In the genomic region with DNA sequence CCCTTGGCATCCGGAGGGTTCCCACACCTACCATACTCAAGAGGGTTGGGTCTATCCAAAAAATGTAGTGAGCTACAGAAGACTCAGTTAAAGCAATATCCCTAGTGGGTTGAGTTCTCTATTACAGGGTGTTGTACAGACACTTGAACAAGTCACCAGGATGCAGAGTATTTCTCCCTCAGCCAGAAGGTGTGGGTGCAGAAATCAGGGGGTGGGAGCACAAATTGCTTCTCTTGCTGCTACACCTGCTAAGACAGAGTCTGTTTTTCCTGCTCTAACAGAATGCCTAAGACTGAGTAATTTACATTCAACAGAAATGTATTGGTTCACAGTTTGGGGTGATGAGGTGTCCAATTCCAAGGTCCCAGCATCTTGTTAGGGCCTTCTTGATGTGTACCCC, we compare ENCODE assay signal across 36 cellular contexts.
"Had no signal": no experiment of that assay in that cellular context is flagged by ENCODE, and none has a peak within 500 bp of the region (broad histone marks: within the 10 kb centered on the region; RNA-seq: fewer than 3 reads in every experiment).

No MANE protein-coding gene starts in this region.

- H3K4me1 ChIP-seq: adrenal gland, ascending aorta, body of pancreas, breast epithelium had no signal

- H3K4me1 Mint-ChIP-seq: activated naive CD4-positive, alpha-beta T cell treated with anti-CD3 and anti-CD28 coated beads, Interleukin-2, amount 10 ng/mL, durations not matched to agents 7 days and 5 days; activated naive CD4-positive, alpha-beta T cell treated with anti-CD3 and anti-CD28 coated beads, Interleukin-2, amount 50 U/mL, for 24 hours; activated naive CD8-positive, alpha-beta T cell treated with anti-CD3 and anti-CD28 coated beads for 36 hours; activated naive CD8-positive, alpha-beta T cell treated with anti-CD3 and anti-CD28 coated beads, Interleukin-2, amount 10 ng/mL, durations not matched to agents 7 days and 5 days; activated naive CD8-positive, alpha-beta T cell treated with anti-CD3 and anti-CD28 coated beads, Interleukin-2, amount 50 U/mL, for 24 hours; activated T-helper 17 cell treated with anti-CD3 and anti-CD28 coated beads, Interleukin-2, amount 50 U/mL, for 72 hours; brain; central memory CD8-positive, alpha-beta T cell had no signal

- H3K4me3 ChIP-seq: adrenal gland, ascending aorta, body of pancreas, breast epithelium, cardiac muscle cell had no signal

- H3K9me3 ChIP-seq: adrenal gland, ascending aorta, body of pancreas had no signal

- H3K27ac Mint-ChIP-seq: activated naive CD4-positive, alpha-beta T cell treated with anti-CD3 and anti-CD28 coated beads for 36 hours; activated naive CD4-positive, alpha-beta T cell treated with anti-CD3 and anti-CD28 coated beads, Interleukin-2, amount 10 ng/mL, durations not matched to agents 7 days and 5 days; activated naive CD4-positive, alpha-beta T cell treated with anti-CD3 and anti-CD28 coated beads, Interleukin-2, amount 50 U/mL, for 24 hours; activated naive CD4-positive, alpha-beta T cell treated with anti-CD3 and anti-CD28 coated beads, Interleukin-2, amount 50 U/mL, for 72 hours; activated naive CD8-positive, alpha-beta T cell; activated naive CD8-positive, alpha-beta T cell treated with anti-CD3 and anti-CD28 coated beads for 36 hours; activated naive CD8-positive, alpha-beta T cell treated with anti-CD3 and anti-CD28 coated beads, Interleukin-2, amount 10 ng/mL, durations not matched to agents 7 days and 5 days; activated naive CD8-positive, alpha-beta T cell treated with anti-CD3 and anti-CD28 coated beads, Interleukin-2, amount 50 U/mL, for 24 hours; activated T-cell treated with anti-CD3 and anti-CD28 coated beads, Interleukin-2, amount 50 U/mL, for 24 hours; activated T-cell treated with anti-CD3 and anti-CD28 coated beads, Interleukin-2, amount 50 U/mL, for 72 hours; activated T-helper 1 cell treated with anti-CD3 and anti-CD28 coated beads, Interleukin-12 subunit alpha, Interleukin-12 subunit beta, Interleukin-2, Interleukin-4 antibody, amounts not matched to agents 30 ng/mL and 10 ng/mL and 1 ng/mL, durations not matched to agents 14 hours and 24 hours and 36 hours; activated T-helper 17 cell treated with anti-CD3 and anti-CD28 coated beads, Interleukin-2, amount 50 U/mL, for 72 hours; activated T-helper 2 cell treated with anti-CD3 and anti-CD28 coated beads, Interferon-gamma antibody, Interleukin-2, Interleukin-4, amounts not matched to agents 10 μg/mL and 5 μg/mL and 100 μg/mL, durations not matched to agents 14 hours and 24 hours and 36 hours; brain had no signal

- H3K27me3 ChIP-seq: adrenal gland, ascending aorta, brain microvascular endothelial cell, cardiac muscle cell had no signal

- H3K9me3 Mint-ChIP-seq: activated naive CD4-positive, alpha-beta T cell treated with anti-CD3 and anti-CD28 coated beads for 36 hours; activated naive CD4-positive, alpha-beta T cell treated with anti-CD3 and anti-CD28 coated beads, Interleukin-2, amount 50 U/mL, for 24 hours; activated naive CD8-positive, alpha-beta T cell treated with anti-CD3 and anti-CD28 coated beads for 36 hours; activated naive CD8-positive, alpha-beta T cell treated with anti-CD3 and anti-CD28 coated beads, Interleukin-2, amount 10 ng/mL, durations not matched to agents 7 days and 5 days; activated naive CD8-positive, alpha-beta T cell treated with anti-CD3 and anti-CD28 coated beads, Interleukin-2, amount 50 U/mL, for 24 hours; activated T-cell treated with anti-CD3 and anti-CD28 coated beads, Interleukin-2, amount 50 U/mL, for 24 hours; activated T-cell treated with anti-CD3 and anti-CD28 coated beads, Interleukin-2, amount 50 U/mL, for 4 hours; activated T-helper 1 cell treated with anti-CD3 and anti-CD28 coated beads, Interleukin-12 subunit alpha, Interleukin-12 subunit beta, Interleukin-2, Interleukin-4 antibody, amounts not matched to agents 30 ng/mL and 10 ng/mL and 1 ng/mL, durations not matched to agents 14 hours and 24 hours and 36 hours; activated T-helper 2 cell treated with anti-CD3 and anti-CD28 coated beads, Interferon-gamma antibody, Interleukin-2, Interleukin-4, amounts not matched to agents 10 μg/mL and 5 μg/mL and 100 μg/mL, durations not matched to agents 14 hours and 24 hours and 36 hours had no signal

- DNase-seq: activated gamma-delta T cell; activated gamma-delta T cell treated with Interleukin-2 at 50 U/mL for 16 hours; activated naive CD4-positive, alpha-beta T cell; activated naive CD4-positive, alpha-beta T cell treated with anti-CD3 and anti-CD28 coated beads for 36 hours; activated naive CD4-positive, alpha-beta T cell treated with anti-CD3 and anti-CD28 coated beads, Interleukin-2, amount 10 ng/mL, durations not matched to agents 7 days and 5 days; activated naive CD4-positive, alpha-beta T cell treated with anti-CD3 and anti-CD28 coated beads, Interleukin-2, amount 50 U/mL, for 16 hours; activated naive CD4-positive, alpha-beta T cell treated with Interleukin-2 at 50 U/mL for 16 hours; activated naive CD8-positive, alpha-beta T cell treated with anti-CD3 and anti-CD28 coated beads for 36 hours; activated naive CD8-positive, alpha-beta T cell treated with anti-CD3 and anti-CD28 coated beads, Interleukin-2, amount 10 ng/mL, durations not matched to agents 7 days and 5 days; activated naive CD8-positive, alpha-beta T cell treated with anti-CD3 and anti-CD28 coated beads, Interleukin-2, amount 50 U/mL, for 24 hours; activated T-cell treated with anti-CD3 and anti-CD28 coated beads for 4 hours; activated T-cell treated with anti-CD3 and anti-CD28 coated beads, Interleukin-2, amount 50 U/mL, for 1 hour; activated T-cell treated with anti-CD3 and anti-CD28 coated beads, Interleukin-2, amount 50 U/mL, for 24 hours; activated T-cell treated with anti-CD3 and anti-CD28 coated beads, Interleukin-2, amount 50 U/mL, for 4 hours; activated T-cell treated with anti-CD3 and anti-CD28 coated beads, Interleukin-2, amount 50 U/mL, for 48 hours; activated T-cell treated with anti-CD3 and anti-CD28 coated beads, Interleukin-2, amount 50 U/mL, for 72 hours; adrenal gland; amniotic stem cell; amygdala; anterior cingulate cortex; aorta; body of pancreas; brain microvascular endothelial cell; central memory CD4-positive, alpha-beta T cell; cerebellar nuclear complex had no signal

- H3K4me3 Mint-ChIP-seq: activated naive CD4-positive, alpha-beta T cell treated with anti-CD3 and anti-CD28 coated beads for 36 hours; activated naive CD4-positive, alpha-beta T cell treated with anti-CD3 and anti-CD28 coated beads, Interleukin-2, amount 10 ng/mL, durations not matched to agents 7 days and 5 days; activated naive CD4-positive, alpha-beta T cell treated with anti-CD3 and anti-CD28 coated beads, Interleukin-2, amount 50 U/mL, for 24 hours; activated naive CD8-positive, alpha-beta T cell; activated naive CD8-positive, alpha-beta T cell treated with anti-CD3 and anti-CD28 coated beads for 36 hours; activated naive CD8-positive, alpha-beta T cell treated with anti-CD3 and anti-CD28 coated beads, Interleukin-2, amount 10 ng/mL, durations not matched to agents 7 days and 5 days; activated naive CD8-positive, alpha-beta T cell treated with anti-CD3 and anti-CD28 coated beads, Interleukin-2, amount 50 U/mL, for 24 hours; activated T-cell treated with anti-CD3 and anti-CD28 coated beads, Interleukin-2, amount 50 U/mL, for 24 hours; activated T-cell treated with anti-CD3 and anti-CD28 coated beads, Interleukin-2, amount 50 U/mL, for 4 hours; activated T-cell treated with anti-CD3 and anti-CD28 coated beads, Interleukin-2, amount 50 U/mL, for 72 hours; activated T-helper 1 cell treated with anti-CD3 and anti-CD28 coated beads, Interleukin-12 subunit alpha, Interleukin-12 subunit beta, Interleukin-2, Interleukin-4 antibody, amounts not matched to agents 30 ng/mL and 10 ng/mL and 1 ng/mL, durations not matched to agents 14 hours and 24 hours and 36 hours; activated T-helper 17 cell treated with anti-CD3 and anti-CD28 coated beads, Interleukin-2, amount 50 U/mL, for 72 hours; brain; central memory CD8-positive, alpha-beta T cell had no signal

- H3K27me3 Mint-ChIP-seq: activated naive CD4-positive, alpha-beta T cell treated with anti-CD3 and anti-CD28 coated beads, Interleukin-2, amount 10 ng/mL, durations not matched to agents 7 days and 5 days; activated naive CD4-positive, alpha-beta T cell treated with anti-CD3 and anti-CD28 coated beads, Interleukin-2, amount 50 U/mL, for 24 hours; activated naive CD8-positive, alpha-beta T cell treated with anti-CD3 and anti-CD28 coated beads for 36 hours; activated naive CD8-positive, alpha-beta T cell treated with anti-CD3 and anti-CD28 coated beads, Interleukin-2, amount 10 ng/mL, durations not matched to agents 7 days and 5 days; activated T-cell treated with anti-CD3 and anti-CD28 coated beads, Interleukin-2, amount 50 U/mL, for 24 hours; central memory CD8-positive, alpha-beta T cell had no signal

- H3K27ac ChIP-seq: adrenal gland, ascending aorta, body of pancreas, brain microvascular endothelial cell, breast epithelium, cardiac muscle cell had no signal

- H3K36me3 ChIP-seq: adrenal gland, ascending aorta, brain microvascular endothelial cell, breast epithelium, cardiac muscle cell had no signal

- H3K36me3 Mint-ChIP-seq: activated naive CD4-positive, alpha-beta T cell treated with anti-CD3 and anti-CD28 coated beads, Interleukin-2, amount 10 ng/mL, durations not matched to agents 7 days and 5 days; activated naive CD4-positive, alpha-beta T cell treated with anti-CD3 and anti-CD28 coated beads, Interleukin-2, amount 50 U/mL, for 24 hours; activated naive CD8-positive, alpha-beta T cell; activated naive CD8-positive, alpha-beta T cell treated with anti-CD3 and anti-CD28 coated beads for 36 hours; activated naive CD8-positive, alpha-beta T cell treated with anti-CD3 and anti-CD28 coated beads, Interleukin-2, amount 10 ng/mL, durations not matched to agents 7 days and 5 days; brain had no signal
